In the genomic region with DNA sequence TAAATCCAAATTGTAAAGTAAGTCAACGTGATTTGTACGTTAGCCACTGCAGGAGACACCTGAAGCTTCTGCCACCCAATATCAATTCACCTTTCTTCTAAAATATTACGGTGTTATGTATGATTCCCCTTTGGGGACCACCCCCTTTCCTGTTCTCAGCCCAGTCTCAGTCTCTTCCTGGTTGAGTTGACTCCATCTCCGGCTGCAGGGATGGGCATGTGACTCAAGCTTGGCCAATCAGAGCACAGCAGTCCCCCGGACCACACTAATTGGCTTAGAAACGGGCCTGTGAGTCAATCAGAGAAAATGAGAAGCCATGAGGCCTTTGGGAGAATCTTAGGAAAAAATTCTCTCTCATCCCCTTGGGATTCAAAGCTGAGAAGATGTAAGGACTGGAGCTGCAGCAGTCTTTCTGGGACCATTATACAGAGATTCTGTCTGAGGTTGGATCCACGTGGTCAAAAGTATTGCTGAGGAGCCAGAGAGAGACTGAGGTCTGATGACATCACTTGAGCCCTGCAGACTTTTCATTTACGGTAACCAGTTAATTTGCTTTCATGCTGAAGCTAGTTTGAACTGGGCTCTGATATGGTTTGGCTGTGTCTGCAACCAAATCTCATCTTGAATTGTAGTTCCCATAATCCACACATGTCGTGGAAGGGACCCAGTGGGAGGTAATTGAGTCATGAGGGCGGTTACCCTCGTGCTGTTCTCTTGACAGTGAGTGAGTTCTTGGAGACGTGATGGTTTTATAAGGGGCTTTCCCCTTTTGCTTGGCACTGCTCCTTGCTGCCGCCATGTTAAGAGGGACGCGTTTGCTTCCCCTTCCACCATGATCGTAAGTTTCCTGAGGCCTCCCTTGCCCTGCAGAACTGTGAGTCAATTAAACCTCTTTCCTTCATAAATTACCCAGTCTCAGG, we compare ENCODE assay signal across 1 cellular context.
A peak's percentile ranks its signal among the peaks of the same experiment; 100 is the strongest.
TF ChIP-seq lines count a peak whose summit lies in the region.

No MANE protein-coding gene starts in this region.

TF ChIP-seq in K562, 482 proteins besides CTCF, POLR2A, EP300 and RAD21 (continued from another document and continues in another):
- TF ChIP-seq MGA (IDR thresholded peaks at IDR 0.05) (peak; percentile 54), ZNF639 (CRISPR knock-in tag; conservative IDR thresholded peaks at IDR 0.05 in 1 of 2, IDR thresholded peaks at IDR 0.05 in 1 of 2) (peak in 1 of 2 experiments; percentile 52; a peak in 2 of 4 replicates), ZNF766 (CRISPR knock-in tag; conservative IDR thresholded peaks at IDR 0.05) (0 out of 2 replicates have a peak, but pooled peaks have one; percentile 52), FOSL1 (tag; conservative IDR thresholded peaks at IDR 0.05) (peak; percentile 41), ZNF282 (CRISPR knock-in tag; IDR thresholded peaks at IDR 0.05) (no peak), ZNF668 (CRISPR knock-in tag; IDR thresholded peaks at IDR 0.05) (0 out of 2 replicates have a peak, but pooled peaks have one; percentile 26), MLLT1 (IDR thresholded peaks at IDR 0.05) (no peak), L3MBTL2 (IDR thresholded peaks at IDR 0.05) (peak; percentile 80), ELF1 (tag; IDR thresholded peaks at IDR 0.05) (peak; percentile 73), SMAD4 (CRISPR knock-in tag; conservative IDR thresholded peaks at IDR 0.05) (no peak), ZNF175 (CRISPR knock-in tag; IDR thresholded peaks at IDR 0.05; ENCODE audit: low read depth) (0 out of 2 replicates have a peak, but pooled peaks have one; percentile 49)
- TF ChIP-seq, protein P1, sequence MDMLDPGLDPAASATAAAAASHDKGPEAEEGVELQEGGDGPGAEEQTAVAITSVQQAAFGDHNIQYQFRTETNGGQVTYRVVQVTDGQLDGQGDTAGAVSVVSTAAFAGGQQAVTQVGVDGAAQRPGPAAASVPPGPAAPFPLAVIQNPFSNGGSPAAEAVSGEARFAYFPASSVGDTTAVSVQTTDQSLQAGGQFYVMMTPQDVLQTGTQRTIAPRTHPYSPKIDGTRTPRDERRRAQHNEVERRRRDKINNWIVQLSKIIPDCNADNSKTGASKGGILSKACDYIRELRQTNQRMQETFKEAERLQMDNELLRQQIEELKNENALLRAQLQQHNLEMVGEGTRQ (CRISPR knock-in tag; IDR thresholded peaks at IDR 0.05) = peak; percentile 96
- TF ChIP-seq, protein P2, sequence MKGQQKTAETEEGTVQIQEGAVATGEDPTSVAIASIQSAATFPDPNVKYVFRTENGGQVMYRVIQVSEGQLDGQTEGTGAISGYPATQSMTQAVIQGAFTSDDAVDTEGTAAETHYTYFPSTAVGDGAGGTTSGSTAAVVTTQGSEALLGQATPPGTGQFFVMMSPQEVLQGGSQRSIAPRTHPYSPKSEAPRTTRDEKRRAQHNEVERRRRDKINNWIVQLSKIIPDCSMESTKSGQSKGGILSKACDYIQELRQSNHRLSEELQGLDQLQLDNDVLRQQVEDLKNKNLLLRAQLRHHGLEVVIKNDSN (CRISPR knock-in tag; IDR thresholded peaks at IDR 0.05) = peak; percentile 94
- TF ChIP-seq, protein P3, sequence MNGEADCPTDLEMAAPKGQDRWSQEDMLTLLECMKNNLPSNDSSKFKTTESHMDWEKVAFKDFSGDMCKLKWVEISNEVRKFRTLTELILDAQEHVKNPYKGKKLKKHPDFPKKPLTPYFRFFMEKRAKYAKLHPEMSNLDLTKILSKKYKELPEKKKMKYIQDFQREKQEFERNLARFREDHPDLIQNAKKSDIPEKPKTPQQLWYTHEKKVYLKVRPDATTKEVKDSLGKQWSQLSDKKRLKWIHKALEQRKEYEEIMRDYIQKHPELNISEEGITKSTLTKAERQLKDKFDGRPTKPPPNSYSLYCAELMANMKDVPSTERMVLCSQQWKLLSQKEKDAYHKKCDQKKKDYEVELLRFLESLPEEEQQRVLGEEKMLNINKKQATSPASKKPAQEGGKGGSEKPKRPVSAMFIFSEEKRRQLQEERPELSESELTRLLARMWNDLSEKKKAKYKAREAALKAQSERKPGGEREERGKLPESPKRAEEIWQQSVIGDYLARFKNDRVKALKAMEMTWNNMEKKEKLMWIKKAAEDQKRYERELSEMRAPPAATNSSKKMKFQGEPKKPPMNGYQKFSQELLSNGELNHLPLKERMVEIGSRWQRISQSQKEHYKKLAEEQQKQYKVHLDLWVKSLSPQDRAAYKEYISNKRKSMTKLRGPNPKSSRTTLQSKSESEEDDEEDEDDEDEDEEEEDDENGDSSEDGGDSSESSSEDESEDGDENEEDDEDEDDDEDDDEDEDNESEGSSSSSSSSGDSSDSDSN (IDR thresholded peaks at IDR 0.05; ENCODE audit: borderline replicate concordance in 1 of 2, low read depth in 2 of 2, low read length in 2 of 2) = no peak
- TF ChIP-seq, protein P4, sequence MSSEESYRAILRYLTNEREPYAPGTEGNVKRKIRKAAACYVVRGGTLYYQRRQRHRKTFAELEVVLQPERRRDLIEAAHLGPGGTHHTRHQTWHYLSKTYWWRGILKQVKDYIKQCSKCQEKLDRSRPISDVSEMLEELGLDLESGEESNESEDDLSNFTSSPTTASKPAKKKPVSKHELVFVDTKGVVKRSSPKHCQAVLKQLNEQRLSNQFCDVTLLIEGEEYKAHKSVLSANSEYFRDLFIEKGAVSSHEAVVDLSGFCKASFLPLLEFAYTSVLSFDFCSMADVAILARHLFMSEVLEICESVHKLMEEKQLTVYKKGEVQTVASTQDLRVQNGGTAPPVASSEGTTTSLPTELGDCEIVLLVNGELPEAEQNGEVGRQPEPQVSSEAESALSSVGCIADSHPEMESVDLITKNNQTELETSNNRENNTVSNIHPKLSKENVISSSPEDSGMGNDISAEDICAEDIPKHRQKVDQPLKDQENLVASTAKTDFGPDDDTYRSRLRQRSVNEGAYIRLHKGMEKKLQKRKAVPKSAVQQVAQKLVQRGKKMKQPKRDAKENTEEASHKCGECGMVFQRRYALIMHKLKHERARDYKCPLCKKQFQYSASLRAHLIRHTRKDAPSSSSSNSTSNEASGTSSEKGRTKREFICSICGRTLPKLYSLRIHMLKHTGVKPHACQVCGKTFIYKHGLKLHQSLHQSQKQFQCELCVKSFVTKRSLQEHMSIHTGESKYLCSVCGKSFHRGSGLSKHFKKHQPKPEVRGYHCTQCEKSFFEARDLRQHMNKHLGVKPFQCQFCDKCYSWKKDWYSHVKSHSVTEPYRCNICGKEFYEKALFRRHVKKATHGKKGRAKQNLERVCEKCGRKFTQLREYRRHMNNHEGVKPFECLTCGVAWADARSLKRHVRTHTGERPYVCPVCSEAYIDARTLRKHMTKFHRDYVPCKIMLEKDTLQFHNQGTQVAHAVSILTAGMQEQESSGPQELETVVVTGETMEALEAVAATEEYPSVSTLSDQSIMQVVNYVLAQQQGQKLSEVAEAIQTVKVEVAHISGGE (CRISPR knock-in tag; IDR thresholded peaks at IDR 0.05) = peak in 1 of 3 experiments; percentile 27; a peak in 1 of 6 replicates
